17 cellular contexts compared by ENCODE assay signal in the genomic region with DNA sequence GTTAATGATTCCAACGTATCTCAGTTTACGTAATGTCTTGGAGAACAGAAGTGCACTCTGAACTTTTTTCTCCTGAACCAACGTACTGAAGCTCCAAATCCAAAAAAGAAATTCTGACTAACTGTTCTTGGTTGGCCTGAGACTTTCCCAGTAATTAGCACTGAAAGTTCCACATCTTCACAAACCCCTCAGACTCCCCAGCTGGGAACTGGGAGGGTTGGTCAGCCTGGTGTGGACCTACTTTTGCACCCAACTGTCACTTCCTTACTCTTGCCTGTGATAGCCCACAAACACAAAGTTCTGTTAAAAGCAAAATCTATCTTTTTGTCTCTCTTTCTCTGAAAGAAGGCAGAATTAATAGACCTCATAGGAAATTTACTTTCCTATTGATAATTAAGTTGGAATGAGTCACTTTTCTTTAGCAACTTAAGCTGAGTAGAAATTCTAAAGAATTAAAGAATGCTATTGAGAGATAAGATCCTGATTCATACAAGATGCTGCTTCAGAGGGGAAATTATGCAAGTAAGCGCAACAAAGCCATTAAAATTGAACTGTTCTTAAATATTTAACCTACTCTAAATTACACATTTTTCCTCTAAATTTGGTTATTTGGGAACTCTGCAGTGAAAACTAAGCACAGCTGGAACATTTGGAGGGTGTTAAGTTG.
A peak's percentile ranks its signal among the peaks of the same experiment; 100 is the strongest.
DNase-seq lines count a peak whose midpoint lies in the region; ATAC-seq, FAIRE-seq and TF ChIP-seq lines count a peak whose summit lies in the region.
"Had no signal": no experiment of that assay in that cellular context is flagged by ENCODE, and none has a peak within 500 bp of the region (broad histone marks: within the 10 kb centered on the region; RNA-seq: fewer than 3 reads in every experiment).

No MANE protein-coding gene starts in this region.

- peaks cover 6% of the 10 kb centered on the region for H3K79me1 ChIP-seq in mesenchymal stem cell (replicated peaks; ENCODE audit: low read length, poor library complexity, severe bottlenecking)

- TF ChIP-seq CTCF in A549 (IDR thresholded peaks at IDR 0.05) (no peak), coronary artery (IDR thresholded peaks at IDR 0.05) (no peak), pancreas (IDR thresholded peaks at IDR 0.05) (no peak), OCI-LY7 (conservative IDR thresholded peaks at IDR 0.05; ENCODE audit: low read length) (no peak), type B pancreatic cell (conservative IDR thresholded peaks at IDR 0.05) (no peak)

- DNase-seq in A549 (ENCODE audit: low read depth in 1 of 2, low spot score in 1 of 2) (no peak), Karpas-422 (peak; percentile 5), coronary artery (ENCODE audit: low spot score) (no peak), mesenchymal stem cell (peak; percentile 59), pancreas (no peak), OCI-LY7 (ENCODE audit: low spot score) (no peak), NCI-H128 (lab: John Stamatoyannopoulos, UW; ENCODE audit: unreplicated experiment) (no peak), type B pancreatic cell (ENCODE audit: extremely low spot score, unreplicated experiment) (no peak)
- DNase-seq: activated B cell treated with CpG ODN at 0.5 μM for 24 hours; activated naive CD4-positive, alpha-beta T cell; GDM1; left cardiac atrium; NCI-H1694 treated with DMSO at 0.1 percent for 48 hours; NCI-H526; psoas muscle; substantia nigra had no signal

- H3K9me2 ChIP-seq in Karpas-422 (replicated peaks; ENCODE audit: insufficient read depth, low read length) = no peaks in the 10 kb centered on the region
- H3K9me2 ChIP-seq in OCI-LY7 (ENCODE audit: insufficient read depth, low read length) = no peaks in the 10 kb centered on the region

- H3K36me3 ChIP-seq in Karpas-422 (ENCODE audit: insufficient read depth, low read length) (no peaks in the 10 kb centered on the region), mesenchymal stem cell (ENCODE audit: control insufficient read depth in 1 of 2, insufficient read depth in 2 of 2, low read depth in 1 of 2, low read length in 2 of 2) (peaks cover 3 to 26% of the 10 kb centered on the region in 2 experiments), pancreas (peaks cover 0 to 6% (median 0%) of the 10 kb centered on the region in 3 donors), OCI-LY7 (ENCODE audit: insufficient read depth, low read length) (no peaks in the 10 kb centered on the region)

- H3K9ac ChIP-seq in Karpas-422 (ENCODE audit: low read length) (no peak overlapping the region), mesenchymal stem cell (ENCODE audit: low read length) (peak overlapping the region; percentile 53)

- H3K9me3 ChIP-seq in A549 (no peaks in the 10 kb centered on the region), Karpas-422 (ENCODE audit: low read length) (no peaks in the 10 kb centered on the region), mesenchymal stem cell (ENCODE audit: control insufficient read depth, low read length) (no peaks in the 10 kb centered on the region), pancreas (no peaks in the 10 kb centered on the region), OCI-LY7 (ENCODE audit: low read length) (no peaks in the 10 kb centered on the region)
- H3K9me3 ChIP-seq: psoas muscle had no signal

- H3K4me3 ChIP-seq in A549 (no peak overlapping the region), Karpas-422 (ENCODE audit: low read length) (no peak overlapping the region), coronary artery (no peak overlapping the region), mesenchymal stem cell (ENCODE audit: insufficient read depth in 1 of 2, low read depth in 1 of 2, low read length in 2 of 2) (peak overlapping the region in 1 of 2 experiments; percentile 5), pancreas (no peak overlapping the region), OCI-LY7 (ENCODE audit: low read depth, low read length, poor library complexity, severe bottlenecking) (no peak overlapping the region)
- H3K4me3 ChIP-seq: psoas muscle had no signal

- no TSS peak for BruUV-seq in OCI-LY7 (replicated peaks; lab: Mats Ljungman, UMichigan)

- WGBS in A549 (ENCODE audit: missing lambda C conversion rate) = 85% methylated on average over 4 of the region's 4 CpGs
- 91% methylated on average over 3 of the region's 4 CpGs for WGBS in mesenchymal stem cell
- WGBS in pancreas, 2 donors = 90% methylated on average over 4 of the region's 4 CpGs

- intact Hi-C loops in pancreas (cut with DNase I) (no loop called here), OCI-LY7 (cut with micrococcal nuclease; ENCODE audit: unreplicated experiment) (no loop called here)

- peaks cover 75% of the 10 kb centered on the region for H3K4me1 ChIP-seq in A549
- H3K4me1 ChIP-seq in Karpas-422 (ENCODE audit: low read length) = peaks cover 7% of the 10 kb centered on the region
- peaks cover 9% of the 10 kb centered on the region for H3K4me1 ChIP-seq in mesenchymal stem cell (ENCODE audit: control insufficient read depth, insufficient read depth, low read depth, low read length)
- H3K4me1 ChIP-seq in pancreas = no peaks in the 10 kb centered on the region
- H3K4me1 ChIP-seq in OCI-LY7 (ENCODE audit: insufficient read depth, low read length, poor library complexity, severe bottlenecking) = no peaks in the 10 kb centered on the region

- no peak overlapping the region for H3K23ac ChIP-seq in mesenchymal stem cell (ENCODE audit: low read length in 2 of 2)

- H3K4me2 ChIP-seq in A549 (no peak overlapping the region; the same call in 2 of the 3 replicates), Karpas-422 (ENCODE audit: low read depth, low read length, poor library complexity, severe bottlenecking) (no peak overlapping the region), mesenchymal stem cell (ENCODE audit: low read length, poor library complexity, severe bottlenecking) (no peak overlapping the region), OCI-LY7 (ENCODE audit: low read length) (no peak overlapping the region)

- no peak overlapping the region for H3K14ac ChIP-seq in mesenchymal stem cell (ENCODE audit: low read length in 2 of 2)

- no peaks in the 10 kb centered on the region for H4K20me1 ChIP-seq in Karpas-422 (ENCODE audit: insufficient read depth, low read depth, low read length)
- H4K20me1 ChIP-seq in OCI-LY7 (ENCODE audit: insufficient read depth, low read length) = no peaks in the 10 kb centered on the region

- no peak for TF ChIP-seq RAD21 in A549 (conservative IDR thresholded peaks at IDR 0.05 in 1 of 2, IDR thresholded peaks at IDR 0.05 in 1 of 2)

- no peaks in the 10 kb centered on the region for H3K4me1 Mint-ChIP-seq in type B pancreatic cell (ENCODE audit: unreplicated experiment)
- H3K4me1 Mint-ChIP-seq: activated B cell treated with CpG ODN at 0.5 μM for 24 hours had no signal

- no peak overlapping the region for H2BK15ac ChIP-seq in mesenchymal stem cell (ENCODE audit: low read depth, poor library complexity, severe bottlenecking)

- no peak overlapping the region for H4K91ac ChIP-seq in mesenchymal stem cell (ENCODE audit: low read length)

- no peak overlapping the region for H3K27ac Mint-ChIP-seq in type B pancreatic cell
- H3K27ac Mint-ChIP-seq: activated B cell treated with CpG ODN at 0.5 μM for 24 hours had no signal

- no peak overlapping the region for H2BK12ac ChIP-seq in mesenchymal stem cell (ENCODE audit: low read length in 2 of 2)

- H3K27ac ChIP-seq in A549 (peak overlapping the region; percentile 39 to 40; a peak in 4 of 6 replicates), Karpas-422 (ENCODE audit: low read length) (no peak overlapping the region), coronary artery (peak overlapping the region; percentile 3 to 60), mesenchymal stem cell (ENCODE audit: low read length, poor library complexity, severe bottlenecking) (no peak overlapping the region), pancreas (no peak overlapping the region), OCI-LY7 (ENCODE audit: low read depth, low read length, poor library complexity, severe bottlenecking) (no peak overlapping the region)
- H3K27ac ChIP-seq: psoas muscle had no signal

- no peak overlapping the region for H4K8ac ChIP-seq in mesenchymal stem cell (ENCODE audit: low read length)

- H2BK120ac ChIP-seq in mesenchymal stem cell (ENCODE audit: low read depth, low read length) = peak overlapping the region; percentile 52

- H2AFZ ChIP-seq in Karpas-422 (ENCODE audit: low read length) (no peak overlapping the region), mesenchymal stem cell (ENCODE audit: low read depth, low read length) (no peak overlapping the region), OCI-LY7 (ENCODE audit: low read length) (no peak overlapping the region)

- TF ChIP-seq POLR2A in A549 (IDR thresholded peaks at IDR 0.05; ENCODE audit: low read length) = no peak

- H3K27me3 Mint-ChIP-seq in type B pancreatic cell = no peaks in the 10 kb centered on the region

- POLR2A ChIA-PET in A549 (lab: Yijun Ruan, JAX) = no interaction called here
- POLR2A ChIA-PET in OCI-LY7 (lab: Charles Lee) = no interaction called here

- H3K4me3 Mint-ChIP-seq in type B pancreatic cell = no peak overlapping the region
- H3K4me3 Mint-ChIP-seq: activated B cell treated with CpG ODN at 0.5 μM for 24 hours had no signal

- ATAC-seq in A549 (no peak), pancreas (no peak)
- ATAC-seq: psoas muscle had no signal

- H3K18ac ChIP-seq in mesenchymal stem cell (ENCODE audit: low read depth in 1 of 2, low read length in 2 of 2) = peak overlapping the region; percentile 46 to 52

- FAIRE-seq in A549 (lab: Jason Lieb, UNC) = peak; percentile 13
- FAIRE-seq in pancreas (lab: Jason Lieb, UNC) = no peak
- FAIRE-seq: endometrium had no signal

- H3K27me3 ChIP-seq in Karpas-422 (ENCODE audit: low read length) (no peaks in the 10 kb centered on the region), mesenchymal stem cell (ENCODE audit: control insufficient read depth in 1 of 2, insufficient read depth in 1 of 2, low read length in 2 of 2) (no peaks in the 10 kb centered on the region), pancreas (no peaks in the 10 kb centered on the region)

- TF ChIP-seq EP300 in A549 (IDR thresholded peaks at IDR 0.05) = no peak

- CTCF ChIA-PET in A549 (lab: Yijun Ruan, JAX) (interaction anchor here (0.8 to 1.4 kb wide), 4 partner anchors 44 to 138 kb away, joined by 3 read pairs; no protein-coding TSS in a partner anchor), OCI-LY7 (lab: Charles Lee; ENCODE audit: unreplicated experiment) (no interaction called here)

- no peaks in the 10 kb centered on the region for H3K79me2 ChIP-seq in Karpas-422 (ENCODE audit: low read length)
- H3K79me2 ChIP-seq in OCI-LY7 (ENCODE audit: insufficient read depth, low read depth, low read length) = no peaks in the 10 kb centered on the region

- no peak overlapping the region for H3K4ac ChIP-seq in mesenchymal stem cell (ENCODE audit: low read depth in 1 of 2, low read length in 2 of 2)

- peak overlapping the region; percentile 94 for H2AK5ac ChIP-seq in mesenchymal stem cell (ENCODE audit: low read length, severe bottlenecking)

- H3K36me3 Mint-ChIP-seq in type B pancreatic cell = peaks cover 37% of the 10 kb centered on the region

- no peaks in the 10 kb centered on the region for H3K9me3 Mint-ChIP-seq in type B pancreatic cell
- H3K9me3 Mint-ChIP-seq: activated B cell treated with CpG ODN at 0.5 μM for 24 hours had no signal

- H2BK5ac ChIP-seq in mesenchymal stem cell (ENCODE audit: low read depth, low read length, poor library complexity, severe bottlenecking) = no peak overlapping the region

TF ChIP-seq in A549, 52 proteins besides CTCF, POLR2A, EP300 and RAD21 (continues in another document):
- TF ChIP-seq RARB (CRISPR knock-in tag; IDR thresholded peaks at IDR 0.05) (no peak), ESRRA (IDR thresholded peaks at IDR 0.05; ENCODE audit: borderline replicate concordance, low read length) (no peak), KDM1A (IDR thresholded peaks at IDR 0.05; ENCODE audit: low read depth) (no peak)

Comparison
In these comparisons a context has a peak if more than half of its experiments do, and no peak if none do; other contexts are left out.
1. DNase-seq: peak in Karpas-422 (single experiment) and mesenchymal stem cell (single experiment); none in A549 (0 of 2), coronary artery (single experiment), pancreas (0 of 6), OCI-LY7 (single experiment), NCI-H128 (single experiment) and type B pancreatic cell (single experiment).
2. H3K27ac ChIP-seq: peak in A549 (2 of 2) and coronary artery (2 of 2); none in Karpas-422 (single experiment), mesenchymal stem cell (single experiment), pancreas (0 of 4) and OCI-LY7 (single experiment).